ENCODE assay signal across 8 cellular contexts in the genomic region with DNA sequence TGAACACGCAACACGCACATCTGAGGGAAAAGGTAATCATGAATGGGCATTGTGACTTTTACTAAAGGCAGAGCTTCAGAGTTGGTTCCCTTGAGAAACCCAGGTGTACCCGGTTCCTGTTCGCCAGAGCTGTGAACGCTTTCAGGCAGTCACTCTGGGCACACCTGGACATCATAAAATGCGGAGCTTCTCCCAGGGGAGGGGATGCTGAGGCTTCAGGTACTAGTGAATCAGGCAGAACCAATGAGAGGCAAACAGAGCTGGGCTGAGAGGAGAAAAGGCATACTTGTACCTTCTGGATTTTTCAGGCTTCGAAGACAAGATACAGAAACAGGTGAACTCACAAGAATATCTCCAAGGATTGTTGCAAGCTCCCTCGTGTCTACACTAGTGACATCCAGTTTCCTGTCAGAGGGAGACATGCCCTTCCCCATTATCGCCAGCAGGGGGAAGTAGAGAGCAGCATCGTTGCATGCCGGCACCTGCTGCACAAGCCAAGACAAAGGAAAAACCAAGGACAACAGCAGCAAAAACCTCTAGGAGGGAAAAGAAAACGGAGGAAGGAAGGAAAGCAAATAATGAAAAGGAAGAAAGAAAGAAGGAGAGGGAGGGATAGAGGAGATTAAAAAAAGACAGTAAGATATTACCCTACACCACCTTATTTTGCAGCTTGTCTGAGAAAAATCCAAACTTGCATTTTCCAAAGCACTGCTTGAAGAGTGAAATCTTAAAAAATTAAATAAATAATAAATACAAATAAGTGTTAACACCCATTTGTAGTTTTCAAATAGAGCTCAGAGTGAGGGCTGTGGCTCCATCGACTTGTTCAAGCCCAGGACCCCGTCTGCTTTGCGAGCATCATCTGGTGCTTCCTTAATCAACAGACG. TPM values are rescaled to one million over a fixed set of nuclear protein-coding genes. Genes with fewer than 3 reads are reported as not detected.
DNase-seq lines count a peak whose midpoint lies in the region; ATAC-seq, FAIRE-seq and TF ChIP-seq lines count a peak whose summit lies in the region.

No MANE protein-coding gene starts in this region.

- H2AFZ ChIP-seq in endothelial cell of umbilical vein (ENCODE audit: low read depth, low read length) = no peak overlapping the region

- no peaks in the 10 kb centered on the region for H3K9me1 ChIP-seq in endothelial cell of umbilical vein (replicated peaks; ENCODE audit: control insufficient read depth, extremely low read depth, insufficient read depth, low read length)

- H3K4me1 ChIP-seq in endothelial cell of umbilical vein (ENCODE audit: control insufficient read depth, extremely low read depth, insufficient read depth, low read length) (peaks cover 5% of the 10 kb centered on the region), mucosa of descending colon (ENCODE audit: low read depth) (peaks cover 5% of the 10 kb centered on the region)

- no peak for TF ChIP-seq POLR2A in endothelial cell of umbilical vein (IDR thresholded peaks at IDR 0.05; ENCODE audit: low read depth, low read length)

- intact Hi-C loops in endothelial cell of umbilical vein (cut with micrococcal nuclease) = loop anchor here (1.0 to 10.0 kb wide), 2 partner anchors 206 to 550 kb away; no protein-coding TSS in a partner anchor
- intact Hi-C loops in mucosa of descending colon (cut with DNase I, micrococcal nuclease) = loop anchor here (5.0 to 10.0 kb wide), 3 partner anchors 140 to 212 kb away; no protein-coding TSS in a partner anchor

- dilution Hi-C loops in endothelial cell of umbilical vein (cut with MboI; ENCODE audit: extremely low pct_ligation_motif_present, low sequenced_read_pairs) = no loop called here

- H3K4me3 ChIP-seq in endothelial cell of umbilical vein (replicated peaks in 1 of 3; ENCODE audit: insufficient read depth in 1 of 3, low read depth in 1 of 3, low read length in 3 of 3) (no peak overlapping the region), mucosa of descending colon (no peak overlapping the region)

- H3K4me2 ChIP-seq in endothelial cell of umbilical vein (ENCODE audit: insufficient read depth, low read length) = no peak overlapping the region

- H3K27ac ChIP-seq in endothelial cell of umbilical vein (ENCODE audit: insufficient read depth, low read depth, low read length) = no peak overlapping the region

- TF ChIP-seq CTCF in endothelial cell of umbilical vein (IDR thresholded peaks at IDR 0.05; ENCODE audit: extremely low read depth in 1 of 2, insufficient read depth in 1 of 2, low read depth in 1 of 2, low read length in 2 of 2) (peak; percentile 94 to 95), mucosa of descending colon (IDR thresholded peaks at IDR 0.05) (peak; percentile 98)

- H3K9me3 ChIP-seq in endothelial cell of umbilical vein (replicated peaks; ENCODE audit: control insufficient read depth, insufficient read depth, low read length) (no peaks in the 10 kb centered on the region), mucosa of descending colon (no peaks in the 10 kb centered on the region)

- peak; percentile 88 for ATAC-seq in mucosa of descending colon

- no peaks in the 10 kb centered on the region for H4K20me1 ChIP-seq in endothelial cell of umbilical vein (replicated peaks; ENCODE audit: control insufficient read depth, extremely low read depth, insufficient read depth, low read length)

- BruUV-seq in endothelial cell of umbilical vein (replicated peaks; lab: Mats Ljungman, UMichigan) = no TSS peak

- H3K79me2 ChIP-seq in endothelial cell of umbilical vein (ENCODE audit: control insufficient read depth, insufficient read depth, low read length) = no peaks in the 10 kb centered on the region

- H3K9ac ChIP-seq in endothelial cell of umbilical vein (replicated peaks; ENCODE audit: extremely low read depth, insufficient read depth, low read length) = no peak overlapping the region

- H3K27me3 ChIP-seq in endothelial cell of umbilical vein (ENCODE audit: control insufficient read depth in 2 of 2, insufficient read depth in 2 of 2, low read length in 2 of 2) = peaks cover 5 to 19% of the 10 kb centered on the region in 2 experiments

- FAIRE-seq in endothelial cell of umbilical vein (lab: Jason Lieb, UNC) = peak; percentile 79

- POLR2A ChIA-PET in endothelial cell of umbilical vein (lab: Charles Lee) = no interaction called here

- DNase-seq in NK-92 treated with Interleukin-12 subunit alpha and Interleukin-12 subunit beta, amount 100 ng/mL, for 24 hours (lab: John Stamatoyannopoulos, UW) = peak; percentile 27
- DNase-seq in NK-92 (lab: John Stamatoyannopoulos, UW; ENCODE audit: unreplicated experiment) (no peak), HS-5 (ENCODE audit: low read depth) (peak; percentile 42), NOMO-1 treated with dmso at 0.1 percent for 144 hours (lab: John Stamatoyannopoulos, UW; ENCODE audit: unreplicated experiment) (peak; percentile 31), endothelial cell of umbilical vein (ENCODE audit: low read depth, low spot score) (peak; percentile 78), mucosa of descending colon (peak; percentile 62 to 83 (median 81))
- peak; percentile 38 to 62 (median 47) for DNase-seq in activated CD8-positive, alpha-beta memory T cell treated with anti-CD3 and anti-CD28 coated beads for 48 hours (ENCODE audit: low read depth in 2 of 3, low spot score in 2 of 3)
- peak; percentile 37 to 58 for DNase-seq in stimulated activated CD8-positive, alpha-beta memory T cell treated with anti-CD3 and anti-CD28 coated beads, Interleukin-7, amount 100 ng/mL, for 1 hour (ENCODE audit: low read depth in 2 of 2)

- H3K36me3 ChIP-seq in endothelial cell of umbilical vein (ENCODE audit: control insufficient read depth in 2 of 2, extremely low read depth in 1 of 2, insufficient read depth in 2 of 2, low read length in 2 of 2) = no peaks in the 10 kb centered on the region
- H3K36me3 ChIP-seq in mucosa of descending colon (ENCODE audit: low read depth) = no peaks in the 10 kb centered on the region

- CTCF ChIA-PET in endothelial cell of umbilical vein (lab: Charles Lee) = interaction anchor here (0.6 to 6.1 kb wide), 45 partner anchors 8 to 1099 kb away, joined by 3 to 195 read pairs (median 4); a partner anchor contains a TSS

TF ChIP-seq in endothelial cell of umbilical vein, 7 proteins besides CTCF, POLR2A, EP300 and RAD21 (continues in another document):
- TF ChIP-seq GATA2 (IDR thresholded peaks at IDR 0.05; ENCODE audit: insufficient read depth, insufficient read length, low read depth, low read length) = no peak
- TF ChIP-seq MYC (IDR thresholded peaks at IDR 0.05; ENCODE audit: low read depth, low read length) = no peak

RNA-seq across cellular contexts. Expression of a gene that starts 2.0 kb away (rescaled TPM):
- total RNA-seq in endothelial cell of umbilical vein (not detected in 2 replicates), mucosa of descending colon (not detected)
- not detected in 2 replicates for polyA plus RNA-seq in endothelial cell of umbilical vein
- not detected in 2 replicates for polyA plus RNA-seq in endothelial cell of umbilical vein (2011; cell fraction: cytosol; rRNA removed)
- 0.27 TPM in 1 of 2 replicates, not detected in the other for polyA plus RNA-seq in endothelial cell of umbilical vein (2011; cell fraction: nucleus; rRNA removed)
- 0.22 and 0.25 TPM in 2 replicates for polyA plus RNA-seq in endothelial cell of umbilical vein (2012)
- 0.93 TPM in 1 of 2 replicates, not detected in the other for polyA minus RNA-seq in endothelial cell of umbilical vein
- not detected for polyA minus RNA-seq in endothelial cell of umbilical vein (2011; cell fraction: cytosol; rRNA and poly(A)+ RNA removed)
- polyA minus RNA-seq in endothelial cell of umbilical vein (2011; cell fraction: nucleus; rRNA and poly(A)+ RNA removed) = not detected in 2 replicates

RNA-seq across cellular contexts. Expression of a gene that starts 25.4 kb away (rescaled TPM):
- total RNA-seq in endothelial cell of umbilical vein = not detected in 2 replicates
- polyA plus RNA-seq in endothelial cell of umbilical vein = not detected in 2 replicates
- polyA plus RNA-seq in endothelial cell of umbilical vein (2011; cell fraction: cytosol; rRNA removed) = not detected in 2 replicates
- polyA plus RNA-seq in endothelial cell of umbilical vein (2011; cell fraction: nucleus; rRNA removed) = not detected in 2 replicates
- polyA plus RNA-seq in endothelial cell of umbilical vein (2012) = not detected in 2 replicates
- not detected in 2 replicates for polyA minus RNA-seq in endothelial cell of umbilical vein
- not detected for polyA minus RNA-seq in endothelial cell of umbilical vein (2011; cell fraction: cytosol; rRNA and poly(A)+ RNA removed)
- not detected in 2 replicates for polyA minus RNA-seq in endothelial cell of umbilical vein (2011; cell fraction: nucleus; rRNA and poly(A)+ RNA removed)
- not detected for total RNA-seq in mucosa of descending colon

RNA-seq across cellular contexts. Expression of a gene that starts 44.3 kb away (rescaled TPM):
- total RNA-seq in endothelial cell of umbilical vein (87.6 and 100 TPM in 2 replicates), mucosa of descending colon (10 to 100 TPM; 32.2 to 45.7 (median 34.0) TPM)
- 25.2 and 39.5 TPM in 2 replicates for polyA plus RNA-seq in endothelial cell of umbilical vein
- 50.4 and 58.7 TPM in 2 replicates for polyA plus RNA-seq in endothelial cell of umbilical vein (2011; cell fraction: cytosol; rRNA removed)
- polyA plus RNA-seq in endothelial cell of umbilical vein (2011; cell fraction: nucleus; rRNA removed) = 71.8 and 113 TPM in 2 replicates
- 84.5 and 111 TPM in 2 replicates for polyA plus RNA-seq in endothelial cell of umbilical vein (2012)
- polyA minus RNA-seq in endothelial cell of umbilical vein = 21.9 and 24.8 TPM in 2 replicates
- polyA minus RNA-seq in endothelial cell of umbilical vein (2011; cell fraction: cytosol; rRNA and poly(A)+ RNA removed) = 29.2 TPM
- polyA minus RNA-seq in endothelial cell of umbilical vein (2011; cell fraction: nucleus; rRNA and poly(A)+ RNA removed) = 47.8 and 87.5 TPM in 2 replicates

RNA-seq across cellular contexts. Expression of a gene that starts 47.7 kb away (rescaled TPM):
- total RNA-seq in endothelial cell of umbilical vein = 16.5 and 18.6 TPM in 2 replicates
- polyA plus RNA-seq in endothelial cell of umbilical vein = 16.6 and 17.0 TPM in 2 replicates
- 11.3 and 12.8 TPM in 2 replicates for polyA plus RNA-seq in endothelial cell of umbilical vein (2011; cell fraction: cytosol; rRNA removed)
- 24.3 and 24.5 TPM in 2 replicates for polyA plus RNA-seq in endothelial cell of umbilical vein (2011; cell fraction: nucleus; rRNA removed)
- polyA plus RNA-seq in endothelial cell of umbilical vein (2012) = 10.4 and 15.7 TPM in 2 replicates
- 36.3 and 37.6 TPM in 2 replicates for polyA minus RNA-seq in endothelial cell of umbilical vein
- polyA minus RNA-seq in endothelial cell of umbilical vein (2011; cell fraction: cytosol; rRNA and poly(A)+ RNA removed) = 11.5 TPM
- polyA minus RNA-seq in endothelial cell of umbilical vein (2011; cell fraction: nucleus; rRNA and poly(A)+ RNA removed) = 24.5 and 37.7 TPM in 2 replicates
- 10 to 100 TPM; 11.0 to 13.4 (median 12.6) TPM for total RNA-seq in mucosa of descending colon

RNA-seq across cellular contexts. Expression of a gene that starts 51.0 kb away (rescaled TPM):
- total RNA-seq in endothelial cell of umbilical vein (not detected in 2 replicates), mucosa of descending colon (not detected)
- polyA plus RNA-seq in endothelial cell of umbilical vein = not detected in 2 replicates
- not detected in 2 replicates for polyA plus RNA-seq in endothelial cell of umbilical vein (2011; cell fraction: cytosol; rRNA removed)
- not detected in 2 replicates for polyA plus RNA-seq in endothelial cell of umbilical vein (2011; cell fraction: nucleus; rRNA removed)
- not detected in 2 replicates for polyA plus RNA-seq in endothelial cell of umbilical vein (2012)
- polyA minus RNA-seq in endothelial cell of umbilical vein = not detected in 2 replicates
- polyA minus RNA-seq in endothelial cell of umbilical vein (2011; cell fraction: cytosol; rRNA and poly(A)+ RNA removed) = not detected
- not detected in 2 replicates for polyA minus RNA-seq in endothelial cell of umbilical vein (2011; cell fraction: nucleus; rRNA and poly(A)+ RNA removed)
